Comparison of ENCODE assay signal across 8 cellular contexts in genomic region chr7:41003031-41003925, GRCh38.
DNase-seq lines count a peak whose midpoint lies in the region; ATAC-seq and TF ChIP-seq lines count a peak whose summit lies in the region.

No MANE protein-coding gene starts in this region.

- intact Hi-C loops in Right ventricle myocardium superior (cut with DNase I) = no loop called here
- intact Hi-C loops in cardiac septum (cut with DNase I) = loop anchor here (5.0 kb wide), 1 partner anchor 694 kb away; no protein-coding TSS in a partner anchor

- ATAC-seq in Right ventricle myocardium superior (ENCODE audit: poor library complexity) (no peak), HG03066 (IDR thresholded peaks at IDR 0.05; ENCODE audit: low read depth, unreplicated experiment) (peak; percentile 63)

- TF ChIP-seq CTCF in fibroblast of villous mesenchyme (IDR thresholded peaks at IDR 0.05; ENCODE audit: insufficient read depth, low read depth, low read length) = peak; percentile 82

- no peak overlapping the region for H3K4me3 ChIP-seq in fibroblast of villous mesenchyme (ENCODE audit: low read depth, low read length)

- peak; percentile 50 for DNase-seq in Right ventricle myocardium superior
- DNase-seq in cardiac septum (ENCODE audit: low spot score) = no peak
- DNase-seq in SK-MEL-5 (ENCODE audit: low read depth, low spot score) = peak; percentile 79
- DNase-seq in fibroblast of villous mesenchyme (ENCODE audit: low read depth) = peak; percentile 70
- DNase-seq in putamen (ENCODE audit: low spot score) = peak; percentile 22
- DNase-seq in RKO (ENCODE audit: low spot score) = no peak
- no peak for DNase-seq in retina

- in situ Hi-C loops in SK-MEL-5 (cut with HindIII; ENCODE audit: low pct_unique_long_range_greater_than_20kb, low sequenced_read_pairs) = loop anchor here (25.0 kb wide), 1 partner anchor 709 kb away; the partner anchor contains the start of gene INHBA

Comparison
In these comparisons a context has a peak if more than half of its experiments do, and no peak if none do; other contexts are left out.
1. DNase-seq: peak in Right ventricle myocardium superior (single experiment), SK-MEL-5 (single experiment), fibroblast of villous mesenchyme (single experiment) and putamen (single experiment); none in cardiac septum (single experiment), RKO (single experiment) and retina (single experiment).